ENCODE assay signal across 9 cellular contexts in genomic region chr2:54122939-54123338, GRCh38. TPM values are rescaled to one million over a fixed set of nuclear protein-coding genes. Genes with fewer than 3 reads are reported as not detected.
DNase-seq lines count a peak whose midpoint lies in the region; ATAC-seq and TF ChIP-seq lines count a peak whose summit lies in the region.
"Had no signal": no experiment of that assay in that cellular context is flagged by ENCODE, and none has a peak within 500 bp of the region (broad histone marks: within the 10 kb centered on the region; RNA-seq: fewer than 3 reads in every experiment).

No MANE protein-coding gene starts in this region.

- TF ChIP-seq CTCF in WI38 (IDR thresholded peaks at IDR 0.05; ENCODE audit: low read depth, low read length) (no peak), foreskin keratinocyte (conservative IDR thresholded peaks at IDR 0.05) (no peak)

- peak; percentile 95 for ATAC-seq in foreskin keratinocyte
- no peak for ATAC-seq in GM19395 (IDR thresholded peaks at IDR 0.05; ENCODE audit: unreplicated experiment)
- no peak for ATAC-seq in HG02840 (IDR thresholded peaks at IDR 0.05; ENCODE audit: low FRiP score, unreplicated experiment)

- DNase-seq in EL (peak; percentile 81), foreskin keratinocyte (peak; percentile 62 to 75), putamen (ENCODE audit: low spot score) (peak; percentile 59), NCI-H510A treated with DMSO at 0.1 percent for 48 hours (lab: John Stamatoyannopoulos, UW) (no peak)
- no peak for DNase-seq in activated naive CD4-positive, alpha-beta T cell treated with anti-CD3 and anti-CD28 coated beads, Interleukin-2, amount 50 U/mL, for 16 hours

- no peaks in the 10 kb centered on the region for H3K27me3 ChIP-seq in foreskin keratinocyte

- peaks cover 24% of the 10 kb centered on the region for H3K4me1 ChIP-seq in foreskin keratinocyte
- H3K4me1 ChIP-seq: parathyroid adenoma had no signal

- no peak overlapping the region for H3K27ac ChIP-seq in foreskin keratinocyte
- H3K27ac ChIP-seq: parathyroid adenoma had no signal

- H3K4me3 ChIP-seq in WI38 (ENCODE audit: low read depth, low read length), result peak overlapping the region; percentile 11

RNA-seq across cellular contexts. Expression of gene ACYP2, which starts 7.5 kb away (rescaled TPM):
- total RNA-seq in foreskin keratinocyte, result 5.5 and 5.7 TPM in 2 replicates
- polyA plus RNA-seq in foreskin keratinocyte, result 6.9 and 7.2 TPM in 2 replicates

Comparison
In these comparisons a context has a peak if more than half of its experiments do, and no peak if none do; other contexts are left out.
1. DNase-seq: peak in EL (single experiment), foreskin keratinocyte (2 of 2) and putamen (single experiment); none in activated naive CD4-positive, alpha-beta T cell treated with anti-CD3 and anti-CD28 coated beads, Interleukin-2, amount 50 U/mL, for 16 hours (single experiment) and NCI-H510A treated with DMSO at 0.1 percent for 48 hours (single experiment).